Comparison of ENCODE assay signal across 20 cellular contexts in genomic region chr9:125376261-125377226, GRCh38.
A peak's percentile ranks its signal among the peaks of the same experiment; 100 is the strongest.
DNase-seq lines count a peak whose midpoint lies in the region; ATAC-seq, FAIRE-seq and TF ChIP-seq lines count a peak whose summit lies in the region.
"Had no signal": no experiment of that assay in that cellular context is flagged by ENCODE, and none has a peak within 500 bp of the region (broad histone marks: within the 10 kb centered on the region; RNA-seq: fewer than 3 reads in every experiment).

No MANE protein-coding gene starts in this region.

- H3K27me3 ChIP-seq in keratinocyte (ENCODE audit: control insufficient read depth, extremely low read depth, insufficient read depth, low read length) (peaks cover 14% of the 10 kb centered on the region), brain microvascular endothelial cell (replicated peaks) (no peaks in the 10 kb centered on the region)
- H3K27me3 ChIP-seq: BLaER1 treated with 17β-estradiol and CSF1 and Interleukin-3, amounts not matched to agents 10 nM and 100 nM had no signal

- no peaks in the 10 kb centered on the region for H4K20me1 ChIP-seq in keratinocyte (ENCODE audit: control insufficient read depth, extremely low read depth, insufficient read depth, low read length)

- H3K27ac ChIP-seq in keratinocyte (ENCODE audit: control insufficient read depth, insufficient read depth, low read length) (no peak overlapping the region), brain microvascular endothelial cell (no peak overlapping the region)
- H3K27ac ChIP-seq: A549; BLaER1 treated with 17β-estradiol and CSF1 and Interleukin-3, amounts not matched to agents 10 nM and 100 nM; PC-9 had no signal

- no peak for ATAC-seq in HG02840 (IDR thresholded peaks at IDR 0.05; ENCODE audit: low FRiP score, unreplicated experiment)
- ATAC-seq: A549 had no signal

- H3K79me2 ChIP-seq in keratinocyte (ENCODE audit: control insufficient read depth, insufficient read depth, low read length): no peaks in the 10 kb centered on the region

- no peak for FAIRE-seq in keratinocyte (lab: Jason Lieb, UNC)
- FAIRE-seq: A549, D721Med had no signal

- in situ Hi-C loops in G401 (cut with HindIII; ENCODE audit: low sequenced_read_pairs): no loop called here
- in situ Hi-C loops in brain microvascular endothelial cell (cut with HindIII; ENCODE audit: low pct_ligation_motif_present, low sequenced_read_pairs): no loop called here

- H3K9me1 ChIP-seq in keratinocyte (ENCODE audit: control insufficient read depth, extremely low read depth, insufficient read depth, low read length): no peaks in the 10 kb centered on the region

- peaks cover 10% of the 10 kb centered on the region for H3K4me1 ChIP-seq in keratinocyte (ENCODE audit: control insufficient read depth, extremely low read depth, insufficient read depth, low read length)

- no peak overlapping the region for H3K9ac ChIP-seq in keratinocyte (ENCODE audit: control insufficient read depth, extremely low read depth, insufficient read depth, low read length)
- H3K9ac ChIP-seq: BLaER1 treated with 17β-estradiol and CSF1 and Interleukin-3, amounts not matched to agents 10 nM and 100 nM had no signal

- dilution Hi-C loops in keratinocyte (cut with MboI; ENCODE audit: extremely low pct_ligation_motif_present, low sequenced_read_pairs): no loop called here

- TF ChIP-seq CTCF in keratinocyte (optimal IDR thresholded peaks at IDR 0.05 in 1 of 3, IDR thresholded peaks at IDR 0.05 in 1 of 3, conservative IDR thresholded peaks at IDR 0.05 in 1 of 3; ENCODE audit: extremely low read depth in 1 of 3, insufficient read depth in 2 of 3, low read length in 3 of 3) (no peak), brain microvascular endothelial cell (IDR thresholded peaks at IDR 0.05; ENCODE audit: low read depth, low read length, missing control alignments) (no peak)

- no peaks in the 10 kb centered on the region for H3K9me3 ChIP-seq in keratinocyte (ENCODE audit: control insufficient read depth, low read depth, low read length)
- H3K9me3 ChIP-seq: A549; BLaER1 treated with 17β-estradiol and CSF1 and Interleukin-3, amounts not matched to agents 10 nM and 100 nM had no signal

- H3K4me3 ChIP-seq in keratinocyte (ENCODE audit: control insufficient read depth in 2 of 3, extremely low read depth in 1 of 3, insufficient read depth in 2 of 3, low read depth in 1 of 3, low read length in 3 of 3): no peak overlapping the region
- H3K4me3 ChIP-seq in brain microvascular endothelial cell (ENCODE audit: low read depth, low read length): no peak overlapping the region
- H3K4me3 ChIP-seq: A549; BLaER1 treated with 17β-estradiol and CSF1 and Interleukin-3, amounts not matched to agents 10 nM and 100 nM; PC-9 had no signal

- DNase-seq in NCI-H2171 treated with DMSO at 0.1 percent for 48 hours (lab: John Stamatoyannopoulos, UW) (peak; percentile 48), NCI-H2171 (lab: John Stamatoyannopoulos, UW) (no peak), G401 (ENCODE audit: low spot score) (peak; percentile 73), SK-N-DZ (ENCODE audit: low spot score) (peak; percentile 25), keratinocyte (ENCODE audit: low read depth, low spot score) (no peak), brain microvascular endothelial cell (no peak), NCI-H1436 (lab: John Stamatoyannopoulos, UW) (no peak)
- DNase-seq: CD8-positive, alpha-beta memory T cell; GOT3; IMR-90; Kasumi-1; NCI-H1105; NCI-H1930; NCI-H345; NCI-H526 treated with DMSO at 0.1 percent for 48 hours; PC-9 had no signal

- no peaks in the 10 kb centered on the region for H3K36me3 ChIP-seq in keratinocyte (ENCODE audit: control insufficient read depth in 2 of 2, extremely low read depth in 1 of 2, insufficient read depth in 2 of 2, low read length in 2 of 2)
- H3K36me3 ChIP-seq in brain microvascular endothelial cell (replicated peaks): no peaks in the 10 kb centered on the region
- H3K36me3 ChIP-seq: BLaER1 treated with 17β-estradiol and CSF1 and Interleukin-3, amounts not matched to agents 10 nM and 100 nM had no signal

- peak overlapping the region; percentile 9 for H2AFZ ChIP-seq in keratinocyte (ENCODE audit: control insufficient read depth, low read length)
- H2AFZ ChIP-seq: PC-9 had no signal

- no peak overlapping the region for H3K4me2 ChIP-seq in keratinocyte (ENCODE audit: control insufficient read depth, extremely low read depth, insufficient read depth, low read depth, low read length)
- H3K4me2 ChIP-seq: A549; BLaER1 treated with 17β-estradiol and CSF1 and Interleukin-3, amounts not matched to agents 10 nM and 100 nM; PC-9 had no signal

Comparison
In these comparisons a context has a peak if more than half of its experiments do, and no peak if none do; other contexts are left out.
1. DNase-seq: peak in NCI-H2171 treated with DMSO at 0.1 percent for 48 hours (single experiment), G401 (single experiment) and SK-N-DZ (single experiment); none in NCI-H2171 (single experiment), keratinocyte (single experiment), brain microvascular endothelial cell (single experiment) and NCI-H1436 (single experiment).